In the genomic region with DNA sequence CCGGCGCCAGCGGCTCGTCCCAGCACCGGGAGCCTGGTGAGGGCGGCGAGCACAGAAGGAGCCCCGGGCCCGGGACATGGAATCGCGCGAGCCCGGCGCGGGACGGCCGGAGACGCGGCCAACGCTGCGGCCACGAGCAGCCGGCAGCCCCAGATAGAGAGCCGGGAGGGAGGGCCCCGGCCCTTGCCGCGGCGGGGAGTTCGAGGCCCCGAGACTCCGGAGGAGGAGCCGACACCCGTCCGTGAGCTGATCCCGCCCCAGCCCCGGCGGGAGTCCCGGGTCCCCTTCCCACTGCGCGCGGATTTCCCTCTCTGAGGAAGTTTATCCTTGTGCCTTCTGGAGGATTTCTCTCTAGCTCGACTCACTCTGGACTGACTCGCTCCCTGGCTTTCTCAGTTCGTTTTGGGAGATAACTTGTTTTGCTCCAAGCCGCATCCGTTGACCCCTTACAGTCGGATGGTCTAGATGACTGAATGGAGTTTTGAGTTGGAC, we compare ENCODE assay signal across 8 cellular contexts. TPM values are rescaled to one million over a fixed set of nuclear protein-coding genes. Genes with fewer than 3 reads are reported as not detected.
DNase-seq lines count a peak whose midpoint lies in the region; ATAC-seq, FAIRE-seq and TF ChIP-seq lines count a peak whose summit lies in the region.

No MANE protein-coding gene starts in this region.

- CTCF ChIA-PET in PC-3 (lab: Charles Lee), result interaction anchor here (0.9 to 1.4 kb wide), 2 partner anchors 32 to 64 kb away, joined by 3 to 4 read pairs; no protein-coding TSS in a partner anchor

- TF ChIP-seq CTCF in PC-3 (conservative IDR thresholded peaks at IDR 0.05; ENCODE audit: low read depth, low read length), result no peak
- TF ChIP-seq CTCF in astrocyte of the spinal cord (IDR thresholded peaks at IDR 0.05; ENCODE audit: low read depth, low read length), result no peak

- POLR2A ChIA-PET in PC-3 (lab: Charles Lee; ENCODE audit: unreplicated experiment), result interaction anchor here (0.6 kb wide), 1 partner anchor 32 kb away, joined by 3 read pairs; no protein-coding TSS in a partner anchor

- ATAC-seq in HG02642 (IDR thresholded peaks at IDR 0.05; ENCODE audit: poor library complexity, unreplicated experiment), result peak; percentile 32
- peak; percentile 28 for ATAC-seq in PC-3

- 0 to 1% (median 1%) methylated on average over 32 to 47 of the region's 47 CpGs for WGBS in small intestine, 3 donors

- H3K9ac ChIP-seq in PC-3 (ENCODE audit: low read length) (peak overlapping the region; percentile 75), iPS-20b (ENCODE audit: low read depth, low read length) (peak overlapping the region; percentile 85)

- peak overlapping the region; percentile 35; the same call in 1 of the 2 replicates for H3K27ac ChIP-seq in PC-3 (ENCODE audit: low read length)
- no peak overlapping the region for H3K27ac ChIP-seq in iPS-20b (ENCODE audit: low read length)
- peak overlapping the region; percentile 93 to 96 for H3K27ac ChIP-seq in small intestine (ENCODE audit: low read depth in 1 of 2, low read length in 1 of 2)

- peak overlapping the region; percentile 58 for H2AFZ ChIP-seq in PC-3 (ENCODE audit: low read length)

- FAIRE-seq in small intestine (lab: Jason Lieb, UNC), result no peak

- H3K36me3 ChIP-seq in PC-3 (ENCODE audit: low read depth, low read length), result no peaks in the 10 kb centered on the region
- peaks cover 3% of the 10 kb centered on the region for H3K36me3 ChIP-seq in iPS-20b (ENCODE audit: insufficient read depth, low read depth, low read length)
- no peaks in the 10 kb centered on the region for H3K36me3 ChIP-seq in small intestine (ENCODE audit: control insufficient read depth in 2 of 2, insufficient read depth in 2 of 2, low read length in 2 of 2)

- H3K79me2 ChIP-seq in PC-3 (ENCODE audit: low read length), result peaks cover 52% of the 10 kb centered on the region

- H3K4me1 ChIP-seq in PC-3 (ENCODE audit: insufficient read depth, low read length) (peaks cover 58% of the 10 kb centered on the region), iPS-20b (ENCODE audit: insufficient read depth, low read length) (peaks cover 8% of the 10 kb centered on the region), small intestine (ENCODE audit: control insufficient read depth in 2 of 2, insufficient read depth in 1 of 2, low read depth in 1 of 2, low read length in 1 of 2) (peaks cover 0 to 6% of the 10 kb centered on the region in 2 donors)

- BruUV-seq in PC-3 (replicated peaks; lab: Mats Ljungman, UMichigan), result no TSS peak

- H3K9me2 ChIP-seq in PC-3 (replicated peaks; ENCODE audit: low read length), result no peaks in the 10 kb centered on the region

- peaks cover 3% of the 10 kb centered on the region for H3F3A ChIP-seq in PC-3 (ENCODE audit: low read length, unreplicated experiment)

- intact Hi-C loops in PC-3 (cut with micrococcal nuclease), result loop anchor here (5.0 kb wide), 2 partner anchors 46 to 146 kb away; no protein-coding TSS in a partner anchor

- H3K4me3 ChIP-seq in PC-3 (ENCODE audit: low read length), result peak overlapping the region; percentile 85
- peak overlapping the region; percentile 95 for H3K4me3 ChIP-seq in astrocyte of the spinal cord (ENCODE audit: low read depth, low read length)
- peak overlapping the region; percentile 97 for H3K4me3 ChIP-seq in iPS-20b (ENCODE audit: low read length)
- peak overlapping the region; percentile 55 to 97 for H3K4me3 ChIP-seq in small intestine (ENCODE audit: low read depth in 1 of 2, low read length in 2 of 2)

- peak; percentile 49 for DNase-seq in DMS79 treated with DMSO at 0.1 percent for 48 hours (lab: John Stamatoyannopoulos, UW)
- DNase-seq in DMS79 (lab: John Stamatoyannopoulos, UW), result no peak
- peak; percentile 43 for DNase-seq in PC-3
- peak; percentile 45 for DNase-seq in astrocyte of the spinal cord (ENCODE audit: low read depth, low spot score)
- no peak for DNase-seq in small intestine
- DNase-seq in NCI-H128 (lab: John Stamatoyannopoulos, UW; ENCODE audit: unreplicated experiment), result no peak

- H4K20me1 ChIP-seq in PC-3 (ENCODE audit: low read length), result peaks cover 38% of the 10 kb centered on the region

- H3K9me3 ChIP-seq in PC-3 (ENCODE audit: low read length) (no peaks in the 10 kb centered on the region), iPS-20b (ENCODE audit: insufficient read depth, low read depth, low read length) (no peaks in the 10 kb centered on the region), small intestine (ENCODE audit: control insufficient read depth, low read depth) (no peaks in the 10 kb centered on the region)

- in situ Hi-C loops in astrocyte of the spinal cord (cut with HindIII; ENCODE audit: low sequenced_read_pairs), result no loop called here

- H3K27me3 ChIP-seq in PC-3 (ENCODE audit: low read length) (no peaks in the 10 kb centered on the region), iPS-20b (ENCODE audit: insufficient read depth, low read length) (no peaks in the 10 kb centered on the region), small intestine (ENCODE audit: control insufficient read depth in 2 of 2, insufficient read depth in 2 of 2, low read length in 2 of 2) (no peaks in the 10 kb centered on the region)

- H3K4me2 ChIP-seq in PC-3 (ENCODE audit: low read length), result peak overlapping the region; percentile 87

RNA-seq across cellular contexts. Expression of a gene that starts 0.5 kb away (rescaled TPM):
- total RNA-seq in PC-3 (2014; rRNA removed), result 41.0 and 54.4 TPM in 2 replicates
- polyA plus RNA-seq in small intestine, result 10 to 100 TPM; 15.1 to 22.3 (median 22.1) TPM

RNA-seq across cellular contexts. Expression of a gene that starts 11.6 kb away (rescaled TPM):
- 4.2 and 6.2 TPM in 2 replicates for total RNA-seq in PC-3 (2014; rRNA removed)
- polyA plus RNA-seq in small intestine, result 1 to 10 TPM in 1 of 3 donors, under 1 TPM in 1, not detected in 1; 0.54 to 1.7 TPM

Comparison
In these comparisons a context has a peak if more than half of its experiments do, and no peak if none do; other contexts are left out.
1. DNase-seq: peak in DMS79 treated with DMSO at 0.1 percent for 48 hours (single experiment), PC-3 (single experiment) and astrocyte of the spinal cord (single experiment); none in DMS79 (single experiment), small intestine (single experiment) and NCI-H128 (single experiment).
2. Peak in every context shown above with its lines, with median percentiles within 50 percentile points of each other: H3K4me3 ChIP-seq.